ENCODE assay signal across 12 cellular contexts in the genomic region with DNA sequence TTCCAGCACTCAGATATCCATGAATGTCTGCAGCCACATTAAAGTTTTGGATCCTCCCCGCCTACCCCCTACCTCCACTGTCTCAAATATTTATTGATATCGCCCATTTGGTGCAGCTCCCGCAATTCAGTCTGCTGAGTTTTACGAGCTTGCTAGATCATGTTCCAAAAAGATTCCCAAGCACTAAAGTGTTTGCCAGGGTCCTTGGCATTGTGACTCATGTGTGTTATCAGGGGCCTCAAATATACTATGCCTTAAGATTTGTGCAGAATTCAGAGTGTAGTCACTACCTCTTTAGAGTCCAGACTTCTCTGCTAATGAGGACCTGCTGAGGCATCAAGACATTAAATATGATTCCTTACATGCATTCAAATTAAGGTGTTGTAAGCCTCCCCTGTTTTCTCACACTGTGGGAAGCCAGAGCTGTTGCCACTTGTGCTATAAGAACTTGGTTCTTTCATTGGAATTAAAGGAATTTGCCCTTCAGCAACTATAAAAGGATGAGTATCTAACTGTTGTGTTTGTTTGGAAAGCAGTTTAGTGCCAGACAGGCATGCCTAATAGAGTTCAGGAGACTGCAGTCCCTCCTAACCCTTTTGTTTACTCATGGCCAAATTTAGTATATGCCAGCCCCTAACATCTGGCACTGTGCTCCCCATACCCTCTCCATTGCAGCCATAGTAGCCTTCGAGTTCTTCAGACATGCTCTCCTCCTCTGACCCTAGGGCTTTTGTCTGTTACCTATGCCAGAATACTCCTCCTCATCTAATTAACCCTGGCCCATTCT.
A peak's percentile ranks its signal among the peaks of the same experiment; 100 is the strongest.
DNase-seq lines count a peak whose midpoint lies in the region; TF ChIP-seq lines count a peak whose summit lies in the region.
"Had no signal": no experiment of that assay in that cellular context is flagged by ENCODE, and none has a peak within 500 bp of the region (broad histone marks: within the 10 kb centered on the region; RNA-seq: fewer than 3 reads in every experiment).

No MANE protein-coding gene starts in this region.

- H3K9me3 ChIP-seq in PC-9 (ENCODE audit: insufficient read depth, low read depth) (no peaks in the 10 kb centered on the region; the same call in 1 of the 2 replicates), smooth muscle cell (replicated peaks; ENCODE audit: low read depth) (no peaks in the 10 kb centered on the region)

- H3K9ac ChIP-seq in smooth muscle cell (ENCODE audit: low read depth): no peak overlapping the region

- intact Hi-C loops in PC-9 (cut with micrococcal nuclease; ENCODE audit: unreplicated experiment): no loop called here

- H3K9me2 ChIP-seq in PC-9 (ENCODE audit: insufficient read depth): peaks cover 2% of the 10 kb centered on the region; the same call in 1 of the 2 replicates

- TF ChIP-seq CTCF in PC-9 (conservative IDR thresholded peaks at IDR 0.05) (no peak), fibroblast of pulmonary artery (IDR thresholded peaks at IDR 0.05; ENCODE audit: low read length, missing control alignments) (no peak), smooth muscle cell (IDR thresholded peaks at IDR 0.05; ENCODE audit: borderline replicate concordance, insufficient read depth, poor library complexity, severe bottlenecking) (no peak)

- H3K36me3 ChIP-seq in PC-9 (ENCODE audit: low read depth) (no peaks in the 10 kb centered on the region), smooth muscle cell (ENCODE audit: low read depth) (no peaks in the 10 kb centered on the region)

- CTCF ChIA-PET in PC-9 (lab: Charles Lee): no interaction called here

- H3K27ac ChIP-seq in PC-9 (peak overlapping the region; percentile 45), smooth muscle cell (ENCODE audit: low read depth) (peak overlapping the region; percentile 58)

- H2AFZ ChIP-seq in PC-9 (no peak overlapping the region), smooth muscle cell (ENCODE audit: low read depth) (no peak overlapping the region)

- H4K20me1 ChIP-seq in PC-9 (ENCODE audit: insufficient read depth) (no peaks in the 10 kb centered on the region), smooth muscle cell (ENCODE audit: low read depth) (no peaks in the 10 kb centered on the region)

- POLR2A ChIA-PET in PC-9 (lab: Charles Lee; ENCODE audit: unreplicated experiment): no interaction called here

- H3K4me3 ChIP-seq in PC-9 (no peak overlapping the region), fibroblast of pulmonary artery (replicated peaks; ENCODE audit: low read depth, low read length) (no peak overlapping the region), smooth muscle cell (no peak overlapping the region)
- H3K4me3 ChIP-seq: GM12878 had no signal

- WGBS in smooth muscle cell (ENCODE audit: low lambda C conversion rate): 27% methylated on average over 5 of the region's 5 CpGs

- BruUV-seq in PC-9 (replicated peaks; lab: Mats Ljungman, UMichigan): no TSS peak

- H3K4me2 ChIP-seq in PC-9: peak overlapping the region; percentile 33
- peak overlapping the region; percentile 66 for H3K4me2 ChIP-seq in smooth muscle cell

- H3K27me3 ChIP-seq in PC-9 (ENCODE audit: insufficient read depth, low read depth) (no peaks in the 10 kb centered on the region), smooth muscle cell (ENCODE audit: low read depth) (no peaks in the 10 kb centered on the region)

- H3K79me2 ChIP-seq in PC-9 (ENCODE audit: low read depth) (no peaks in the 10 kb centered on the region), smooth muscle cell (ENCODE audit: low read depth) (no peaks in the 10 kb centered on the region)

- H3K4me1 ChIP-seq in PC-9 (replicated peaks; ENCODE audit: insufficient read depth) (peaks cover 20% of the 10 kb centered on the region), smooth muscle cell (ENCODE audit: low read depth) (peaks cover 13% of the 10 kb centered on the region)

- peaks cover 23% of the 10 kb centered on the region for H3F3A ChIP-seq in PC-9 (ENCODE audit: insufficient read depth, low read depth)
- H3F3A ChIP-seq in smooth muscle cell (ENCODE audit: low read depth): peaks cover 18% of the 10 kb centered on the region

- DNase-seq in NCI-H748 (lab: John Stamatoyannopoulos, UW; ENCODE audit: unreplicated experiment) (peak; percentile 8), NCI-H748 treated with DMSO at 0.1 percent for 48 hours (lab: John Stamatoyannopoulos, UW) (no peak), PC-9 (peak; percentile 11 to 94), fibroblast of pulmonary artery (ENCODE audit: low read depth) (peak; percentile 29), smooth muscle cell (lab: John Stamatoyannopoulos, UW; ENCODE audit: unreplicated experiment) (no peak)
- DNase-seq in stimulated activated CD4-positive, alpha-beta T cell treated with anti-CD3 and anti-CD28 coated beads, Interleukin-1b, Interleukin-23, amount 100 ng/mL, for 48 hours: no peak
- no peak for DNase-seq in stimulated activated CD4-positive, alpha-beta T cell treated with anti-CD3 and anti-CD28 coated beads, Interleukin-4, amount 100 ng/mL, for 4 hours
- DNase-seq in stimulated activated CD4-positive, alpha-beta T cell treated with anti-CD3 and anti-CD28 coated beads, Interleukin-4, amount 100 ng/mL, for 24 hours: no peak
- DNase-seq: ACHN; amygdala; naive thymus-derived CD8-positive, alpha-beta T cell had no signal

Comparison
In these comparisons a context has a peak if more than half of its experiments do, and no peak if none do; other contexts are left out.
1. DNase-seq: peak in NCI-H748 (single experiment), PC-9 (2 of 2) and fibroblast of pulmonary artery (single experiment); none in NCI-H748 treated with DMSO at 0.1 percent for 48 hours (single experiment), smooth muscle cell (single experiment), stimulated activated CD4-positive, alpha-beta T cell treated with anti-CD3 and anti-CD28 coated beads, Interleukin-1b, Interleukin-23, amount 100 ng/mL, for 48 hours (single experiment), stimulated activated CD4-positive, alpha-beta T cell treated with anti-CD3 and anti-CD28 coated beads, Interleukin-4, amount 100 ng/mL, for 4 hours (0 of 2) and stimulated activated CD4-positive, alpha-beta T cell treated with anti-CD3 and anti-CD28 coated beads, Interleukin-4, amount 100 ng/mL, for 24 hours (single experiment).